Comparison of ENCODE assay signal across 5 cellular contexts in genomic region chr7:157635669-157636068, GRCh38.
"Had no signal": no experiment of that assay in that cellular context is flagged by ENCODE, and none has a peak within 500 bp of the region (broad histone marks: within the 10 kb centered on the region; RNA-seq: fewer than 3 reads in every experiment).

No MANE protein-coding gene starts in this region.

- H3K4me2 ChIP-seq: GM23338, KMS-11 had no signal

- H3K27ac ChIP-seq: KMS-11 had no signal

- DNase-seq: H9, HCEC 1CT, KBM-7 had no signal

- ATAC-seq: GM23338 had no signal

- H3K4me1 Mint-ChIP-seq: GM23338 had no signal

- H3K27ac Mint-ChIP-seq: GM23338, H9 had no signal

- H3K9ac ChIP-seq: KMS-11 had no signal

- H3K4me3 ChIP-seq: GM23338 had no signal

- H2AFZ ChIP-seq: GM23338 had no signal

- H3K4me3 Mint-ChIP-seq: GM23338, H9 had no signal
